10 cellular contexts compared by ENCODE assay signal in genomic region chr11:44979536-44980399, GRCh38. TPM values are rescaled to one million over a fixed set of nuclear protein-coding genes. Genes with fewer than 3 reads are reported as not detected.
DNase-seq lines count a peak whose midpoint lies in the region; ATAC-seq and TF ChIP-seq lines count a peak whose summit lies in the region.
"Had no signal": no experiment of that assay in that cellular context is flagged by ENCODE, and none has a peak within 500 bp of the region (broad histone marks: within the 10 kb centered on the region; RNA-seq: fewer than 3 reads in every experiment).

No MANE protein-coding gene starts in this region.

- intact Hi-C loops in CD8-positive, alpha-beta T cell (cut with DNase I, micrococcal nuclease): no loop called here
- intact Hi-C loops in ascending aorta (cut with DNase I): no loop called here

- H3K4me2 ChIP-seq in mesendoderm (ENCODE audit: low read length): no peak overlapping the region

- H4K5ac ChIP-seq in mesendoderm (ENCODE audit: low read length): no peak overlapping the region

- H3K4me1 Mint-ChIP-seq in CD8-positive, alpha-beta T cell (ENCODE audit: low read depth): peaks cover 5% of the 10 kb centered on the region

- no peaks in the 10 kb centered on the region for H3K79me1 ChIP-seq in mesendoderm (ENCODE audit: low read length)

- peak overlapping the region; percentile 37 for H3K27ac Mint-ChIP-seq in CD8-positive, alpha-beta T cell

- H3K4me1 ChIP-seq in CD8-positive, alpha-beta T cell (ENCODE audit: insufficient read depth, low read length): peaks cover 44% of the 10 kb centered on the region
- H3K4me1 ChIP-seq in mesendoderm (ENCODE audit: control insufficient read depth, low read depth, low read length): peaks cover 33% of the 10 kb centered on the region
- H3K4me1 ChIP-seq in ascending aorta: no peaks in the 10 kb centered on the region

- H3K4me3 Mint-ChIP-seq in CD8-positive, alpha-beta T cell: no peak overlapping the region

- H3K36me3 ChIP-seq in CD8-positive, alpha-beta T cell (ENCODE audit: insufficient read depth, low read length): no peaks in the 10 kb centered on the region
- H3K36me3 ChIP-seq in mesendoderm (ENCODE audit: control insufficient read depth, insufficient read depth, low read length) (no peaks in the 10 kb centered on the region), ascending aorta (no peaks in the 10 kb centered on the region)
- H3K36me3 ChIP-seq: brain microvascular endothelial cell had no signal

- no peak overlapping the region for H2BK120ac ChIP-seq in mesendoderm (ENCODE audit: low read depth, low read length)

- H2BK5ac ChIP-seq in mesendoderm (ENCODE audit: low read length): peak overlapping the region; percentile 4

- no peaks in the 10 kb centered on the region for H3K9me3 Mint-ChIP-seq in CD8-positive, alpha-beta T cell

- no peak overlapping the region for H2AK5ac ChIP-seq in mesendoderm (ENCODE audit: low read length)

- no CpG with 5 or more reads among the region's 25 CpGs for WGBS in mesendoderm (ENCODE audit: extremely low coverage, insufficient coverage, low lambda C conversion rate)

- no peak for DNase-seq in CD8-positive, alpha-beta T cell
- peak; percentile 78 for DNase-seq in NCI-H146 (lab: John Stamatoyannopoulos, UW)
- peak; percentile 67 for DNase-seq in cerebellar cortex (ENCODE audit: low spot score)
- peak; percentile 86 for DNase-seq in mesendoderm
- no peak for DNase-seq in NOMO-1 (lab: John Stamatoyannopoulos, UW; ENCODE audit: unreplicated experiment in 2 of 2)
- DNase-seq in ascending aorta (ENCODE audit: low spot score in 2 of 2): no peak
- DNase-seq: brain microvascular endothelial cell; stimulated activated CD8-positive, alpha-beta memory T cell treated with anti-CD3 and anti-CD28 coated beads, Interleukin-4, amount 100 ng/mL, for 48 hours had no signal

- H3K27me3 ChIP-seq in CD8-positive, alpha-beta T cell (ENCODE audit: insufficient read depth, low read length): no peaks in the 10 kb centered on the region
- H3K27me3 ChIP-seq in mesendoderm (ENCODE audit: insufficient read depth, low read length, poor library complexity): no peaks in the 10 kb centered on the region
- H3K27me3 ChIP-seq in ascending aorta: no peaks in the 10 kb centered on the region
- H3K27me3 ChIP-seq: brain microvascular endothelial cell had no signal

- CTCF ChIA-PET in CD8-positive, alpha-beta T cell (lab: Charles Lee): interaction anchor here (2.2 kb wide), 1 partner anchor 12 kb away, joined by 8 read pairs; no protein-coding TSS in a partner anchor

- H2BK15ac ChIP-seq in mesendoderm (replicated peaks; ENCODE audit: low read depth): no peak overlapping the region

- no peak for TF ChIP-seq CTCF in CD8-positive, alpha-beta T cell (IDR thresholded peaks at IDR 0.05)
- TF ChIP-seq CTCF in ascending aorta (IDR thresholded peaks at IDR 0.05): no peak

- no peak overlapping the region for H3K4me3 ChIP-seq in CD8-positive, alpha-beta T cell (ENCODE audit: low read depth, low read length)
- H3K4me3 ChIP-seq in mesendoderm (ENCODE audit: low read length) (no peak overlapping the region), ascending aorta (no peak overlapping the region)

- H3K9ac ChIP-seq in mesendoderm (ENCODE audit: low read length): no peak overlapping the region

- no peaks in the 10 kb centered on the region for H3K27me3 Mint-ChIP-seq in CD8-positive, alpha-beta T cell (ENCODE audit: low read depth)

- H3K27ac ChIP-seq in CD8-positive, alpha-beta T cell (ENCODE audit: low read depth, low read length): no peak overlapping the region
- H3K27ac ChIP-seq in mesendoderm (ENCODE audit: low read depth, low read length) (no peak overlapping the region), ascending aorta (no peak overlapping the region)
- H3K27ac ChIP-seq: brain microvascular endothelial cell had no signal

- no peaks in the 10 kb centered on the region for H3K36me3 Mint-ChIP-seq in CD8-positive, alpha-beta T cell

- no peak overlapping the region for H4K8ac ChIP-seq in mesendoderm (ENCODE audit: low read depth, low read length)

- POLR2A ChIA-PET in CD8-positive, alpha-beta T cell (lab: Charles Lee): interaction anchor here (1.1 kb wide), 1 partner anchor 100 kb away, joined by 3 read pairs; no protein-coding TSS in a partner anchor

- H3K4ac ChIP-seq in mesendoderm (ENCODE audit: low read depth, low read length): no peak overlapping the region

- no peaks in the 10 kb centered on the region for H3K9me3 ChIP-seq in CD8-positive, alpha-beta T cell (ENCODE audit: low read length)
- no peaks in the 10 kb centered on the region for H3K9me3 ChIP-seq in ascending aorta

- H3K18ac ChIP-seq in mesendoderm (ENCODE audit: low read length): no peak overlapping the region

- H3K56ac ChIP-seq in mesendoderm (ENCODE audit: low read length): peak overlapping the region; percentile 81

- peak overlapping the region; percentile 85 for H3K23ac ChIP-seq in mesendoderm (ENCODE audit: low read length)

- H3K79me2 ChIP-seq in mesendoderm (ENCODE audit: control insufficient read depth, insufficient read depth, low read length): no peaks in the 10 kb centered on the region

- ATAC-seq in CD8-positive, alpha-beta T cell: no peak
- ATAC-seq in GM21529 (IDR thresholded peaks at IDR 0.05; ENCODE audit: unreplicated experiment) (no peak), GM21360 (IDR thresholded peaks at IDR 0.05; ENCODE audit: unreplicated experiment) (no peak)

RNA-seq across cellular contexts. Expression of gene TP53I11, which starts 29.1 kb away (rescaled TPM):
- 1 to 10 TPM; 4.8 to 6.8 TPM for total RNA-seq in CD8-positive, alpha-beta T cell
- polyA plus RNA-seq in mesendoderm (2013, experiment 1 of 2): 23.1 TPM
- 24.6 TPM for polyA plus RNA-seq in mesendoderm (2013, experiment 2 of 2)
- 266 TPM for total RNA-seq in ascending aorta

Comparison
In these comparisons a context has a peak if more than half of its experiments do, and no peak if none do; other contexts are left out.
1. DNase-seq: peak in NCI-H146 (single experiment), cerebellar cortex (single experiment) and mesendoderm (single experiment); none in CD8-positive, alpha-beta T cell (0 of 7), NOMO-1 (0 of 2) and ascending aorta (0 of 2).
2. RNA of gene TP53I11, which starts 29.1 kb away (total RNA-seq): 266 TPM in ascending aorta (single experiment); 4.8 to 6.8 TPM in CD8-positive, alpha-beta T cell; every median in the first group is over 10 times any median in the second.